9 cellular contexts compared by ENCODE assay signal in genomic region chr19:49497790-49498106, GRCh38. TPM values are rescaled to one million over a fixed set of nuclear protein-coding genes. Genes with fewer than 3 reads are reported as not detected.
DNase-seq lines count a peak whose midpoint lies in the region; ATAC-seq and TF ChIP-seq lines count a peak whose summit lies in the region.
"Had no signal": no experiment of that assay in that cellular context is flagged by ENCODE, and none has a peak within 500 bp of the region (broad histone marks: within the 10 kb centered on the region; RNA-seq: fewer than 3 reads in every experiment).

No MANE protein-coding gene starts in this region.

- H3K4me2 ChIP-seq in SU-DHL-6 (ENCODE audit: low read depth, low read length, poor library complexity, severe bottlenecking) = peak overlapping the region; percentile 83

- peak overlapping the region; percentile 99 for H3K9ac ChIP-seq in SU-DHL-6 (ENCODE audit: low read length)

- H4K20me1 ChIP-seq in SU-DHL-6 (ENCODE audit: low read depth, low read length) = peaks cover 14% of the 10 kb centered on the region; the same call in 1 of the 2 replicates

- no peak for TF ChIP-seq CTCF in GM12864 (IDR thresholded peaks at IDR 0.05; ENCODE audit: low read depth, low read length, missing control alignments)
- TF ChIP-seq CTCF in SU-DHL-6 (IDR thresholded peaks at IDR 0.05; ENCODE audit: insufficient read depth, low read length, poor library complexity, severe bottlenecking) = no peak
- no peak for TF ChIP-seq CTCF in gastrocnemius medialis (IDR thresholded peaks at IDR 0.05 in 4 of 5, conservative IDR thresholded peaks at IDR 0.05 in 1 of 5)
- TF ChIP-seq CTCF in GM13977 (IDR thresholded peaks at IDR 0.05; ENCODE audit: extremely low read depth, insufficient read depth, missing control alignments) = no peak

- intact Hi-C loops in gastrocnemius medialis (cut with DNase I; ENCODE audit: low total_unique reads) = loop anchor here (2.0 to 5.0 kb wide), 3 partner anchors 45 to 380 kb away; partner anchors contain the start of genes AKT1S1, ALDH16A1, PRMT1 and TBC1D17

- peak overlapping the region; percentile 76 for H3K4me3 ChIP-seq in GM12864 (ENCODE audit: low read depth, low read length)
- H3K4me3 ChIP-seq in SU-DHL-6 (ENCODE audit: insufficient read depth, low read length, poor library complexity, severe bottlenecking) = peak overlapping the region; percentile 96
- peak overlapping the region; percentile 79 to 96 (median 90) for H3K4me3 ChIP-seq in gastrocnemius medialis

- no peak overlapping the region for H2AFZ ChIP-seq in SU-DHL-6 (ENCODE audit: low read depth, low read length, severe bottlenecking)

- H3K79me2 ChIP-seq in SU-DHL-6 (ENCODE audit: insufficient read depth, low read length) = peaks cover 8% of the 10 kb centered on the region

- H3K27me3 ChIP-seq in SU-DHL-6 (ENCODE audit: low read length) = no peaks in the 10 kb centered on the region
- H3K27me3 ChIP-seq in gastrocnemius medialis = no peaks in the 10 kb centered on the region

- ATAC-seq in gastrocnemius medialis = no peak
- no peak for ATAC-seq in left lobe of liver

- no peaks in the 10 kb centered on the region for H3K9me2 ChIP-seq in SU-DHL-6 (replicated peaks; ENCODE audit: insufficient read depth, low read length)

- no peaks in the 10 kb centered on the region for H3K9me3 ChIP-seq in SU-DHL-6 (ENCODE audit: insufficient read depth, low read length)
- no peaks in the 10 kb centered on the region for H3K9me3 ChIP-seq in gastrocnemius medialis

- TF ChIP-seq POLR2A in gastrocnemius medialis (IDR thresholded peaks at IDR 0.05) = no peak

- H3K27ac ChIP-seq in SU-DHL-6 (ENCODE audit: low read depth, low read length) (peak overlapping the region; percentile 74), epithelial cell of prostate (peak overlapping the region; percentile 87), gastrocnemius medialis (peak overlapping the region; percentile 93 to 98 (median 96))

- DNase-seq in GM12864 (ENCODE audit: low read depth) (no peak), epithelial cell of prostate (ENCODE audit: low read depth, low spot score) (no peak), gastrocnemius medialis (no peak), nucleus accumbens (lab: John Stamatoyannopoulos, UW) (no peak), NCI-H1417 treated with DMSO at 0.1 percent for 48 hours (lab: John Stamatoyannopoulos, UW) (no peak), GM13977 (ENCODE audit: low spot score) (no peak), left lobe of liver (ENCODE audit: low spot score) (no peak)
- DNase-seq: NCI-H2107 had no signal

- in situ Hi-C loops in gastrocnemius medialis (cut with MboI; ENCODE audit: low sequenced_read_pairs in 4 of 4) (loop anchor here in 1 of 4 donors (5.0 kb wide), 1 partner anchor 75 kb away; no protein-coding TSS in a partner anchor), GM13977 (cut with MboI; ENCODE audit: low pct_unique_long_range_greater_than_20kb, low sequenced_read_pairs, unreplicated experiment) (no loop called here)

- peaks cover 24% of the 10 kb centered on the region for H3K36me3 ChIP-seq in SU-DHL-6 (ENCODE audit: low read length)
- peaks cover 0 to 31% of the 10 kb centered on the region in 2 donors for H3K36me3 ChIP-seq in gastrocnemius medialis

- H3K4me1 ChIP-seq in gastrocnemius medialis = peaks cover 27 to 31% of the 10 kb centered on the region in 2 donors

- peaks cover 72% of the 10 kb centered on the region for H3F3A ChIP-seq in SU-DHL-6 (ENCODE audit: insufficient read depth)

RNA-seq across cellular contexts. Expression of gene RPS11, which starts 1.5 kb away (rescaled TPM):
- 1,000 to 10,000 TPM; 2,509 to 3,015 (median 2,721) TPM for total RNA-seq in gastrocnemius medialis
- total RNA-seq in left lobe of liver = 507 TPM

RNA-seq across cellular contexts. Expression of gene RPL13A, which starts 10.3 kb away (rescaled TPM):
- total RNA-seq in gastrocnemius medialis (1,000 to 10,000 TPM; 1,565 to 2,260 (median 1,899) TPM), left lobe of liver (972 TPM)

RNA-seq across cellular contexts. Expression of gene FCGRT, which starts 14.7 kb away (rescaled TPM):
- total RNA-seq in gastrocnemius medialis = 10 to 100 TPM; 54.8 to 68.2 (median 59.7) TPM
- total RNA-seq in left lobe of liver = 262 TPM

RNA-seq across cellular contexts. Expression of gene FLT3LG, which starts 23.7 kb away (rescaled TPM):
- total RNA-seq in gastrocnemius medialis (1 to 10 TPM in 3 of 4 donors, under 1 TPM in 1; 0.91 to 2.7 (median 1.2) TPM), left lobe of liver (2.1 TPM)

RNA-seq across cellular contexts. Expression of gene RCN3, which starts 30.1 kb away (rescaled TPM):
- total RNA-seq in gastrocnemius medialis = 10 to 100 TPM in 2 of 4 donors, 1 to 10 TPM in 2; 1.2 to 11.7 (median 7.6) TPM
- total RNA-seq in left lobe of liver = 22.8 TPM
